8 cellular contexts compared by ENCODE assay signal in genomic region chr6:28053584-28053983, GRCh38.
"Had no signal": no experiment of that assay in that cellular context is flagged by ENCODE, and none has a peak within 500 bp of the region (broad histone marks: within the 10 kb centered on the region; RNA-seq: fewer than 3 reads in every experiment).

No MANE protein-coding gene starts in this region.

- H3K9me3 ChIP-seq: HAP-1 had no signal

- H3K4me3 ChIP-seq: GM23248, HAP-1 had no signal

- DNase-seq: GM23248, GOT3, H7, HFFc6, IMR-90 had no signal

- H3K9me3 Mint-ChIP-seq: HFFc6 had no signal

- H3K36me3 ChIP-seq: HAP-1 had no signal

- H2AFZ ChIP-seq: GM23248 had no signal

- H3K4me1 ChIP-seq: HAP-1 had no signal

- FAIRE-seq: HTR-8/SVneo had no signal

- H3K4me3 Mint-ChIP-seq: HFFc6 had no signal

- H3K27ac Mint-ChIP-seq: HFFc6 had no signal

- H3K9ac ChIP-seq: GM23248 had no signal

- ATAC-seq: HCT116 had no signal

- H3K27ac ChIP-seq: GM23248 had no signal
